ENCODE assay signal across 12 cellular contexts in genomic region chr15:83928878-83929418, GRCh38.
DNase-seq lines count a peak whose midpoint lies in the region; ATAC-seq and TF ChIP-seq lines count a peak whose summit lies in the region.
"Had no signal": no experiment of that assay in that cellular context is flagged by ENCODE, and none has a peak within 500 bp of the region (broad histone marks: within the 10 kb centered on the region; RNA-seq: fewer than 3 reads in every experiment).

No MANE protein-coding gene starts in this region.

- TF ChIP-seq POLR2A in erythroblast (IDR thresholded peaks at IDR 0.05; ENCODE audit: low read length): no peak

- in situ Hi-C loops in KBM-7 (cut with MboI; ENCODE audit: low pct_unique_long_range_greater_than_20kb, low sequenced_read_pairs): no loop called here

- ATAC-seq in GM18861 (IDR thresholded peaks at IDR 0.05; ENCODE audit: unreplicated experiment) (peak; percentile 36), GM21529 (IDR thresholded peaks at IDR 0.05; ENCODE audit: unreplicated experiment) (peak; percentile 50), HG03520 (IDR thresholded peaks at IDR 0.05; ENCODE audit: unreplicated experiment) (peak; percentile 46)
- ATAC-seq: CD8-positive, alpha-beta T cell; stimulated activated memory B cell treated with anti-CD40 and anti-IgM and Interleukin-4, amounts not matched to agents 10 μg/mL and 1 μg/mL and 100 μg/mL, for 72 hours had no signal

- DNase-seq in iris pigment epithelial cell (ENCODE audit: low read depth) (peak; percentile 39), KBM-7 (no peak), erythroblast (lab: John Stamatoyannopoulos, UW) (no peak), DMS 273 treated with DMSO at 0.1 percent for 48 hours (lab: John Stamatoyannopoulos, UW) (no peak)
- DNase-seq: CD8-positive, alpha-beta T cell; head of caudate nucleus; NCI-H2171; PC-9 had no signal
